35 cellular contexts compared by ENCODE assay signal in genomic region chr7:156510966-156511365, GRCh38.
"Had no signal": no experiment of that assay in that cellular context is flagged by ENCODE, and none has a peak within 500 bp of the region (broad histone marks: within the 10 kb centered on the region; RNA-seq: fewer than 3 reads in every experiment).

No MANE protein-coding gene starts in this region.

- DNase-seq: Karpas-422, Kasumi-1, MG63, MM.1S, MV-4-11, NCI-H1048, NCI-H1092, NCI-H1092 treated with DMSO at 0.1 percent for 48 hours, NCI-H1105, NCI-H1105 treated with DMSO at 0.1 percent for 48 hours, NCI-H1417, NCI-H1417 treated with DMSO at 0.1 percent for 48 hours, NCI-H1436, NCI-H1436 treated with DMSO at 0.1 percent for 48 hours, NCI-H146, NCI-H1694, NCI-H1694 treated with DMSO at 0.1 percent for 48 hours, NCI-H187, NCI-H187 treated with DMSO at 0.1 percent for 48 hours, NCI-H1930, NCI-H2029, NCI-H2029 treated with DMSO at 0.1 percent for 48 hours, NCI-H2081, NCI-H2081 treated with DMSO at 0.1 percent for 48 hours, NCI-H2107, NCI-H2171, NCI-H2171 treated with DMSO at 0.1 percent for 48 hours, NCI-H2227 treated with DMSO at 0.1 percent for 48 hours, NCI-H226, NCI-H345, NCI-H446, NCI-H446 treated with DMSO at 0.1 percent for 48 hours, NCI-H510A, NCI-H510A treated with DMSO at 0.1 percent for 48 hours, NCI-H524 had no signal

- H3K4me3 ChIP-seq: MG63 had no signal

- H3K36me3 ChIP-seq: MG63 had no signal

- H3K9me3 ChIP-seq: MG63 had no signal

- H3K27me3 ChIP-seq: MG63 had no signal
